ENCODE assay signal across 10 cellular contexts in genomic region chr7:19958309-19958896, GRCh38.
DNase-seq lines count a peak whose midpoint lies in the region; ATAC-seq and TF ChIP-seq lines count a peak whose summit lies in the region.
"Had no signal": no experiment of that assay in that cellular context is flagged by ENCODE, and none has a peak within 500 bp of the region (broad histone marks: within the 10 kb centered on the region; RNA-seq: fewer than 3 reads in every experiment).

No MANE protein-coding gene starts in this region.

- TF ChIP-seq POLR2A in thyroid gland (IDR thresholded peaks at IDR 0.05): no peak

- H3K27me3 ChIP-seq in thyroid gland: no peaks in the 10 kb centered on the region
- H3K27me3 ChIP-seq: hepatocyte had no signal

- H3K27ac ChIP-seq in RWPE1 (peak overlapping the region; percentile 83), thyroid gland (no peak overlapping the region)
- H3K27ac ChIP-seq: hepatocyte had no signal

- 89 to 95% methylated on average over 3 of the region's 3 CpGs for WGBS in thyroid gland, 2 donors

- POLR2A ChIA-PET in RWPE1 (lab: Yijun Ruan, JAX; ENCODE audit: low non-redundant PET): interaction anchor here (0.7 kb wide), 1 partner anchor 217 kb away, joined by 9 read pairs; no protein-coding TSS in a partner anchor
- POLR2A ChIA-PET in naive thymus-derived CD8-positive, alpha-beta T cell (lab: Charles Lee): no interaction called here

- no peaks in the 10 kb centered on the region for H3K4me1 ChIP-seq in thyroid gland

- H3K36me3 Mint-ChIP-seq in type B pancreatic cell: no peaks in the 10 kb centered on the region
- no peaks in the 10 kb centered on the region for H3K36me3 Mint-ChIP-seq in activated naive CD4-positive, alpha-beta T cell treated with anti-CD3 and anti-CD28 coated beads for 36 hours (ENCODE audit: low read depth)
- H3K36me3 Mint-ChIP-seq in naive thymus-derived CD8-positive, alpha-beta T cell: no peaks in the 10 kb centered on the region
- H3K36me3 Mint-ChIP-seq: brain had no signal

- intact Hi-C loops in thyroid gland (cut with DNase I): no loop called here
- intact Hi-C loops in activated naive CD4-positive, alpha-beta T cell treated with anti-CD3 and anti-CD28 coated beads for 36 hours (cut with micrococcal nuclease): no loop called here

- no peaks in the 10 kb centered on the region for H3K36me3 ChIP-seq in thyroid gland

- H3K27me3 Mint-ChIP-seq in type B pancreatic cell: no peaks in the 10 kb centered on the region
- no peaks in the 10 kb centered on the region for H3K27me3 Mint-ChIP-seq in activated naive CD4-positive, alpha-beta T cell treated with anti-CD3 and anti-CD28 coated beads for 36 hours (ENCODE audit: low read depth)
- peaks cover 0 to 1% (median 0%) of the 10 kb centered on the region in 5 donors for H3K27me3 Mint-ChIP-seq in naive thymus-derived CD8-positive, alpha-beta T cell
- H3K27me3 Mint-ChIP-seq: brain had no signal

- DNase-seq in GM03348 (ENCODE audit: low spot score): peak; percentile 64
- peak; percentile 84 for DNase-seq in RWPE1 (ENCODE audit: low spot score)
- DNase-seq in fibroblast of pulmonary artery (ENCODE audit: low read depth): peak; percentile 94
- DNase-seq in skeletal muscle cell (ENCODE audit: low read depth): peak; percentile 51
- no peak for DNase-seq in thyroid gland
- no peak for DNase-seq in type B pancreatic cell (ENCODE audit: extremely low spot score, unreplicated experiment)
- DNase-seq in activated naive CD4-positive, alpha-beta T cell treated with anti-CD3 and anti-CD28 coated beads for 36 hours: no peak
- DNase-seq in naive thymus-derived CD8-positive, alpha-beta T cell: no peak

- no peaks in the 10 kb centered on the region for H3K9me3 ChIP-seq in thyroid gland

- TF ChIP-seq CTCF in RWPE1 (conservative IDR thresholded peaks at IDR 0.05; ENCODE audit: low read depth) (no peak), fibroblast of pulmonary artery (IDR thresholded peaks at IDR 0.05; ENCODE audit: low read length, missing control alignments) (no peak), thyroid gland (IDR thresholded peaks at IDR 0.05) (no peak), type B pancreatic cell (conservative IDR thresholded peaks at IDR 0.05) (no peak)

- H3K4me1 Mint-ChIP-seq in type B pancreatic cell (ENCODE audit: unreplicated experiment): no peaks in the 10 kb centered on the region
- no peaks in the 10 kb centered on the region for H3K4me1 Mint-ChIP-seq in activated naive CD4-positive, alpha-beta T cell treated with anti-CD3 and anti-CD28 coated beads for 36 hours (ENCODE audit: low read depth)
- H3K4me1 Mint-ChIP-seq in naive thymus-derived CD8-positive, alpha-beta T cell: no peaks in the 10 kb centered on the region
- H3K4me1 Mint-ChIP-seq: brain had no signal

- no peak overlapping the region for H3K27ac Mint-ChIP-seq in type B pancreatic cell
- H3K27ac Mint-ChIP-seq in activated naive CD4-positive, alpha-beta T cell treated with anti-CD3 and anti-CD28 coated beads for 36 hours: no peak overlapping the region
- H3K27ac Mint-ChIP-seq in naive thymus-derived CD8-positive, alpha-beta T cell: no peak overlapping the region
- H3K27ac Mint-ChIP-seq: brain had no signal

- ATAC-seq in naive thymus-derived CD8-positive, alpha-beta T cell: no peak

- H3K4me3 ChIP-seq in fibroblast of pulmonary artery (replicated peaks; ENCODE audit: low read depth, low read length): no peak overlapping the region
- H3K4me3 ChIP-seq in skeletal muscle cell (ENCODE audit: low read depth, low read length): no peak overlapping the region
- no peak overlapping the region for H3K4me3 ChIP-seq in thyroid gland (replicated peaks in 1 of 3)
- H3K4me3 ChIP-seq: hepatocyte had no signal

- CTCF ChIA-PET in RWPE1 (lab: Yijun Ruan, JAX): no interaction called here
- CTCF ChIA-PET in activated naive CD4-positive, alpha-beta T cell treated with anti-CD3 and anti-CD28 coated beads for 36 hours (lab: Charles Lee): no interaction called here

- no peak overlapping the region for H3K4me3 Mint-ChIP-seq in type B pancreatic cell
- H3K4me3 Mint-ChIP-seq in activated naive CD4-positive, alpha-beta T cell treated with anti-CD3 and anti-CD28 coated beads for 36 hours: no peak overlapping the region
- H3K4me3 Mint-ChIP-seq in naive thymus-derived CD8-positive, alpha-beta T cell: no peak overlapping the region
- H3K4me3 Mint-ChIP-seq: brain had no signal

- peaks cover 5% of the 10 kb centered on the region for H3K9me3 Mint-ChIP-seq in type B pancreatic cell
- peaks cover 2% of the 10 kb centered on the region for H3K9me3 Mint-ChIP-seq in activated naive CD4-positive, alpha-beta T cell treated with anti-CD3 and anti-CD28 coated beads for 36 hours
- peaks cover 0 to 5% (median 0%) of the 10 kb centered on the region in 9 donors for H3K9me3 Mint-ChIP-seq in naive thymus-derived CD8-positive, alpha-beta T cell

Comparison
In these comparisons a context has a peak if more than half of its experiments do, and no peak if none do; other contexts are left out.
1. DNase-seq: peak in GM03348 (single experiment), RWPE1 (single experiment), fibroblast of pulmonary artery (single experiment) and skeletal muscle cell (single experiment); none in thyroid gland (0 of 2), type B pancreatic cell (single experiment), activated naive CD4-positive, alpha-beta T cell treated with anti-CD3 and anti-CD28 coated beads for 36 hours (single experiment) and naive thymus-derived CD8-positive, alpha-beta T cell (0 of 10).